Comparison of ENCODE assay signal across 24 cellular contexts in the genomic region with DNA sequence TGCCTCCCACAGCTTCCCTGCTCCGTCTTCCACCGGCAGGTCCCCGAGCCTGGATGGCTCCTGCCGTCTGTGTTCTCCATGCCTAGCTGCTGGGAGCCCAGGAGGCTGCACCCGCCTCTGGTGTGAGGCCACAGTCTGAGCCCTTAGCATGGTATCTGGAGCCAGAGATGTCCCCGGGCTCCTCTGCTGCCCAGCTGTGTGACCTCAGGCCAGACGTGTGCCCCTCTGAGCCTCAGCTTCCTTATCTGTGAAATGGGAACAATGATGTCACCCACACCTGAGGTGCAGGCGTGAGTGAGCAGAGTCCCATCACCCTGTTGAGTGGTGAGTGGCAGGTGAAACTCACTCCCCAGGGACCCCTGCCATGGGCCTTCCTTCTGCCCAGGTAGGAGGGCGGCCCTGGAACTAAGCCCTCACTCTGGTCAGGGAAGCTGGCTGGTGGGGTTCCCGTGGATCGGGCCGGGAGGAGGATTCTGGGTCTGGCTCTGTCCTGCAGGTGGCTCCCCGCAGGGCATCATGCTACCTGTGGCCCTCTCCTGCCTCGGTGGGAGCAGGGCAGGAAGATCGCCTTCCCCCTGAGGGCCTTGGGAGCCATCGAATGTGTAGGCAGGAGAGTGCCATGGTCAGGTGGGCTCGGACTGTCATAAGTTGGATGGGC.
"Had no signal": no experiment of that assay in that cellular context is flagged by ENCODE, and none has a peak within 500 bp of the region (broad histone marks: within the 10 kb centered on the region; RNA-seq: fewer than 3 reads in every experiment).

No MANE protein-coding gene starts in this region.

- DNase-seq: activated CD4-positive, alpha-beta T cell treated with anti-CD3 and anti-CD28 coated beads for 1 hour; activated CD8-positive, alpha-beta memory T cell treated with anti-CD3 and anti-CD28 coated beads for 24 hours; activated CD8-positive, alpha-beta memory T cell treated with anti-CD3 and anti-CD28 coated beads, Interleukin-2, amount 50 U/mL, for 48 hours; activated naive CD4-positive, alpha-beta T cell; activated naive CD8-positive, alpha-beta T cell treated with anti-CD3 and anti-CD28 coated beads for 36 hours; amniotic stem cell; erythroblast; gastrocnemius medialis; mesendoderm; occipital lobe; small intestine; stimulated activated CD4-positive, alpha-beta T cell treated with anti-CD3 and anti-CD28 coated beads, Interleukin-15, amount 100 ng/mL, for 24 hours; stimulated activated CD4-positive, alpha-beta T cell treated with anti-CD3 and anti-CD28 coated beads, Interleukin-2, amount 100 ng/mL, for 48 hours; stomach; SW 1271; T-helper 2 cell; testis had no signal

- H3K4me1 ChIP-seq: gastrocnemius medialis, heart left ventricle, prostate gland, right atrium auricular region, SJSA1, stomach, testis had no signal

- H3K4me3 Mint-ChIP-seq: activated naive CD8-positive, alpha-beta T cell treated with anti-CD3 and anti-CD28 coated beads for 36 hours; nephron had no signal

- ATAC-seq: gastrocnemius medialis, heart left ventricle had no signal

- H3K36me3 Mint-ChIP-seq: activated naive CD8-positive, alpha-beta T cell treated with anti-CD3 and anti-CD28 coated beads for 36 hours had no signal

- H3K4me3 ChIP-seq: gastrocnemius medialis, heart left ventricle, prostate gland, right atrium auricular region, SJSA1, stomach, testis had no signal

- FAIRE-seq: endometrium, small intestine had no signal

- H3K27ac ChIP-seq: gastrocnemius medialis, heart left ventricle, prostate gland, right atrium auricular region, SJSA1, stomach, testis, VCaP had no signal

- H3K27me3 ChIP-seq: gastrocnemius medialis, heart left ventricle, right atrium auricular region, SJSA1, stomach, testis had no signal

- H3K27ac Mint-ChIP-seq: activated naive CD8-positive, alpha-beta T cell treated with anti-CD3 and anti-CD28 coated beads for 36 hours; nephron had no signal

- H3K4me1 Mint-ChIP-seq: activated naive CD8-positive, alpha-beta T cell treated with anti-CD3 and anti-CD28 coated beads for 36 hours; nephron had no signal

- H3K36me3 ChIP-seq: gastrocnemius medialis, heart left ventricle, prostate gland, right atrium auricular region, SJSA1, stomach had no signal

- H3K9me3 ChIP-seq: gastrocnemius medialis, heart left ventricle, prostate gland, right atrium auricular region, SJSA1, stomach, testis had no signal
